ENCODE assay signal across 10 cellular contexts in genomic region chr6:116016846-116017545, GRCh38. TPM values are rescaled to one million over a fixed set of nuclear protein-coding genes. Genes with fewer than 3 reads are reported as not detected.
DNase-seq lines count a peak whose midpoint lies in the region; ATAC-seq and TF ChIP-seq lines count a peak whose summit lies in the region.
"Had no signal": no experiment of that assay in that cellular context is flagged by ENCODE, and none has a peak within 500 bp of the region (broad histone marks: within the 10 kb centered on the region; RNA-seq: fewer than 3 reads in every experiment).

No MANE protein-coding gene starts in this region.

- no peaks in the 10 kb centered on the region for H3K9me2 ChIP-seq in SK-N-SH

- H3K9me3 ChIP-seq in heart left ventricle = no peaks in the 10 kb centered on the region
- no peaks in the 10 kb centered on the region for H3K9me3 ChIP-seq in thoracic aorta
- no peaks in the 10 kb centered on the region for H3K9me3 ChIP-seq in SK-N-SH

- no peak for TF ChIP-seq EP300 in SK-N-SH (IDR thresholded peaks at IDR 0.05; ENCODE audit: borderline replicate concordance in 1 of 2, low read depth in 1 of 2, low read length in 1 of 2)

- H3K4me2 ChIP-seq in SK-N-SH = no peak overlapping the region

- H3K27ac ChIP-seq in heart left ventricle (peak overlapping the region in 4 of 12 donors; percentile 5 to 32 (median 12)), thoracic aorta (peak overlapping the region; percentile 51 to 67), SK-N-SH (ENCODE audit: low read depth in 2 of 2, low read length in 1 of 2) (no peak overlapping the region)
- H3K27ac ChIP-seq: parathyroid adenoma had no signal

- CTCF ChIA-PET in SK-N-SH (lab: Yijun Ruan, JAX) = interaction anchor here (3.7 kb wide), 1 partner anchor 79 kb away, joined by 10 read pairs; no protein-coding TSS in a partner anchor

- intact Hi-C loops in heart left ventricle (cut with DNase I) = no loop called here

- no peaks in the 10 kb centered on the region for H3F3A ChIP-seq in SK-N-SH (replicated peaks; ENCODE audit: insufficient read depth)

- H4K20me1 ChIP-seq in SK-N-SH (ENCODE audit: insufficient read depth) = no peaks in the 10 kb centered on the region

- H3K4me3 ChIP-seq in heart left ventricle (peak overlapping the region in 1 of 12 donors; percentile 11), thoracic aorta (peak overlapping the region; percentile 43), SK-N-SH (ENCODE audit: low read depth in 2 of 2, low read length in 1 of 2) (no peak overlapping the region)

- DNase-seq in NCI-H2081 (lab: John Stamatoyannopoulos, UW) (peak; percentile 23 to 63), NCI-H2081 treated with DMSO at 0.1 percent for 48 hours (lab: John Stamatoyannopoulos, UW) (no peak), NCI-H748 treated with DMSO at 0.1 percent for 48 hours (lab: John Stamatoyannopoulos, UW) (peak; percentile 49), heart left ventricle (no peak), thoracic aorta (ENCODE audit: low spot score) (no peak), AML-193 (lab: John Stamatoyannopoulos, UW) (no peak), SK-N-SH (no peak)
- no peak for DNase-seq in activated CD4-positive, CD25-positive, alpha-beta regulatory T cell (lab: John Stamatoyannopoulos, UW)
- DNase-seq: activated CD4-positive, alpha-beta T cell treated with anti-CD3 and anti-CD28 coated beads for 48 hours had no signal

- WGBS in heart left ventricle, 4 donors = 14 to 35% (median 24%) methylated on average over 4 of the region's 4 CpGs
- 18% methylated on average over 4 of the region's 4 CpGs for WGBS in SK-N-SH (ENCODE audit: low lambda C conversion rate)

- no peak for TF ChIP-seq POLR2A in heart left ventricle (IDR thresholded peaks at IDR 0.05)

- POLR2A ChIA-PET in SK-N-SH (lab: Yijun Ruan, JAX) = no interaction called here

- H2AFZ ChIP-seq in SK-N-SH (ENCODE audit: low read depth) = no peak overlapping the region
- H2AFZ ChIP-seq: parathyroid adenoma had no signal

- H3K4me1 ChIP-seq in heart left ventricle (peaks cover 0 to 62% (median 23%) of the 10 kb centered on the region in 12 donors), thoracic aorta (ENCODE audit: control insufficient read depth in 1 of 2, low read depth in 2 of 2) (peaks cover 33 to 77% of the 10 kb centered on the region in 2 donors), SK-N-SH (ENCODE audit: control insufficient read depth in 1 of 2, insufficient read depth in 2 of 2, low read depth in 1 of 2, low read length in 1 of 2) (no peaks in the 10 kb centered on the region; a peak in 2 of 4 replicates)
- H3K4me1 ChIP-seq: parathyroid adenoma had no signal

- H3K79me2 ChIP-seq in SK-N-SH (ENCODE audit: insufficient read depth) = no peaks in the 10 kb centered on the region
- H3K79me2 ChIP-seq: parathyroid adenoma had no signal

- TF ChIP-seq RAD21 in SK-N-SH (IDR thresholded peaks at IDR 0.05; ENCODE audit: low read length) = no peak

- TF ChIP-seq CTCF in heart left ventricle (IDR thresholded peaks at IDR 0.05) = no peak
- TF ChIP-seq CTCF in thoracic aorta (IDR thresholded peaks at IDR 0.05) = no peak
- TF ChIP-seq CTCF in SK-N-SH (IDR thresholded peaks at IDR 0.05) = no peak

- H3K9ac ChIP-seq in SK-N-SH = no peak overlapping the region
- H3K9ac ChIP-seq: parathyroid adenoma had no signal

- ATAC-seq in heart left ventricle = peak; percentile 44 to 65 (median 54)
- no peak for ATAC-seq in thoracic aorta (ENCODE audit: insufficient number of reproducible peaks, low FRiP score, low read depth)

- H3K36me3 ChIP-seq in heart left ventricle (no peaks in the 10 kb centered on the region), thoracic aorta (no peaks in the 10 kb centered on the region), SK-N-SH (replicated peaks in 1 of 2; ENCODE audit: control insufficient read depth in 1 of 2, insufficient read depth in 2 of 2, low read length in 1 of 2) (no peaks in the 10 kb centered on the region)

- H3K27me3 ChIP-seq in heart left ventricle (no peaks in the 10 kb centered on the region), thoracic aorta (replicated peaks; ENCODE audit: insufficient read depth) (no peaks in the 10 kb centered on the region), SK-N-SH (ENCODE audit: insufficient read depth) (no peaks in the 10 kb centered on the region)

TF ChIP-seq in SK-N-SH, 30 proteins besides CTCF, POLR2A, EP300 and RAD21:
- TF ChIP-seq MAX (IDR thresholded peaks at IDR 0.05; ENCODE audit: low read depth) (no peak), IRF3 (IDR thresholded peaks at IDR 0.05; ENCODE audit: low read depth, low read length) (no peak)
TF ChIP-seq in SK-N-SH: peak in this region for 0.

RNA-seq across cellular contexts. Expression of gene FRK, which starts 43.7 kb away (rescaled TPM):
- total RNA-seq in heart left ventricle = 10 to 100 TPM in 1 of 9 donors, 1 to 10 TPM in 8; 4.4 to 10.8 (median 6.4) TPM
- 1 to 10 TPM; 1.4 TPM for polyA plus RNA-seq in heart left ventricle
- total RNA-seq in thoracic aorta = 10 to 100 TPM; 16.0 to 20.0 TPM
- under 0.01 and 0.02 TPM in 2 replicates for polyA plus RNA-seq in SK-N-SH (2012; rRNA removed)
- under 0.01 and 0.01 TPM in 2 replicates for polyA plus RNA-seq in SK-N-SH (2012; cell fraction: cytosol; rRNA removed)
- polyA plus RNA-seq in SK-N-SH (2012; cell fraction: nucleus; rRNA removed) = under 0.01 and 0.01 TPM in 2 replicates

Comparison
In these comparisons a context has a peak if more than half of its experiments do, and no peak if none do; other contexts are left out.
1. DNase-seq: peak in NCI-H2081 (2 of 2) and NCI-H748 treated with DMSO at 0.1 percent for 48 hours (single experiment); none in NCI-H2081 treated with DMSO at 0.1 percent for 48 hours (single experiment), heart left ventricle (0 of 5), thoracic aorta (single experiment), activated CD4-positive, CD25-positive, alpha-beta regulatory T cell (0 of 4), AML-193 (0 of 2) and SK-N-SH (single experiment).
2. H3K27ac ChIP-seq: peak in thoracic aorta (2 of 2); none in SK-N-SH (0 of 2).